In genomic region chr15:92880796-92881569, GRCh38 we compare ENCODE assay signal across 8 cellular contexts. TPM values are rescaled to one million over a fixed set of nuclear protein-coding genes. Genes with fewer than 3 reads are reported as not detected.
DNase-seq lines count a peak whose midpoint lies in the region; ATAC-seq, FAIRE-seq and TF ChIP-seq lines count a peak whose summit lies in the region.

No MANE protein-coding gene starts in this region.

- no peaks in the 10 kb centered on the region for H3K9me3 ChIP-seq in DND-41 (ENCODE audit: insufficient read depth, low read length, severe bottlenecking)
- H3K9me3 ChIP-seq in pancreas: no peaks in the 10 kb centered on the region

- ATAC-seq in DND-41 (ENCODE audit: insufficient read depth, low read depth) (0 out of 3 replicates have a peak, but pooled peaks have one; percentile 13), pancreas (peak; percentile 0 to 24 (median 12)), HG02759 (IDR thresholded peaks at IDR 0.05; ENCODE audit: unreplicated experiment) (no peak)

- H3K36me3 ChIP-seq in DND-41 (ENCODE audit: insufficient read depth, low read length) (peaks cover 27% of the 10 kb centered on the region), pancreas (peaks cover 0 to 3% (median 0%) of the 10 kb centered on the region in 3 donors)

- DNase-seq in DND-41: peak; percentile 47
- DNase-seq in OCI-M1 (lab: John Stamatoyannopoulos, UW): peak; percentile 83
- no peak for DNase-seq in epithelial cell of esophagus (ENCODE audit: low read depth)
- peak in 1 of 6 donors; percentile 52 for DNase-seq in pancreas
- DNase-seq in cerebellar nuclear complex (lab: John Stamatoyannopoulos, UW): no peak
- DNase-seq in GM12892 (ENCODE audit: insufficient read length): no peak
- DNase-seq in GM19240 (ENCODE audit: insufficient read length, low spot score): no peak

- peaks cover 50% of the 10 kb centered on the region for H3K79me2 ChIP-seq in DND-41 (ENCODE audit: insufficient read depth, low read length)

- H3K27ac ChIP-seq in DND-41 (ENCODE audit: low read length) (peak overlapping the region; percentile 98), pancreas (peak overlapping the region; percentile 85 to 96 (median 88))

- no peak for TF ChIP-seq POLR2A in GM12892 (IDR thresholded peaks at IDR 0.05; ENCODE audit: low read depth, low read length)

- H3K4me3 ChIP-seq in DND-41 (ENCODE audit: low read depth in 1 of 2, low read length in 2 of 2): peak overlapping the region; percentile 24 to 66; a peak in 3 of 4 replicates
- H3K4me3 ChIP-seq in epithelial cell of esophagus (ENCODE audit: low read length): peak overlapping the region; percentile 52
- H3K4me3 ChIP-seq in pancreas: peak overlapping the region in 2 of 4 donors; percentile 31 to 38

- intact Hi-C loops in pancreas (cut with DNase I): no loop called here

- H3K4me1 ChIP-seq in DND-41 (ENCODE audit: insufficient read depth, low read length): peaks cover 43% of the 10 kb centered on the region
- peaks cover 17 to 27% (median 24%) of the 10 kb centered on the region in 3 donors for H3K4me1 ChIP-seq in pancreas

- FAIRE-seq in pancreas (lab: Jason Lieb, UNC): peak; percentile 26
- no peak for FAIRE-seq in GM12892 (lab: Jason Lieb, UNC)

- H4K20me1 ChIP-seq in DND-41 (ENCODE audit: insufficient read depth, low read length): peaks cover 11% of the 10 kb centered on the region; the same call in 1 of the 2 replicates

- no peak for TF ChIP-seq CTCF in DND-41 (IDR thresholded peaks at IDR 0.05; ENCODE audit: borderline replicate concordance, extremely low read depth, low read length, poor library complexity, severe bottlenecking)
- TF ChIP-seq CTCF in epithelial cell of esophagus (IDR thresholded peaks at IDR 0.05; ENCODE audit: insufficient read depth, low read depth, low read length, missing control alignments): no peak
- TF ChIP-seq CTCF in pancreas (IDR thresholded peaks at IDR 0.05): no peak

- H3K9ac ChIP-seq in DND-41 (ENCODE audit: low read depth, low read length): peak overlapping the region; percentile 85

- WGBS in pancreas, 2 donors: 16 to 24% methylated on average over 4 of the region's 4 CpGs

- H3K27me3 ChIP-seq in DND-41 (ENCODE audit: insufficient read depth, low read length, poor library complexity): no peaks in the 10 kb centered on the region
- no peaks in the 10 kb centered on the region for H3K27me3 ChIP-seq in pancreas

- H3K4me2 ChIP-seq in DND-41 (ENCODE audit: insufficient read depth, low read length): peak overlapping the region; percentile 78

- peak overlapping the region; percentile 74 for H2AFZ ChIP-seq in DND-41 (ENCODE audit: low read depth, low read length)

RNA-seq across cellular contexts. Expression of gene CHD2, which starts 19.1 kb away (rescaled TPM):
- 10 to 100 TPM; 37.0 to 86.3 (median 50.1) TPM for total RNA-seq in pancreas
- polyA plus RNA-seq in pancreas: 10 to 100 TPM; 27.7 to 31.1 TPM
- 66.6 TPM for polyA plus RNA-seq in GM12892 (2012; ENCODE audit: missing spikeins)

Comparison
In these comparisons a context has a peak if more than half of its experiments do, and no peak if none do; other contexts are left out.
1. DNase-seq: peak in DND-41 (single experiment) and OCI-M1 (single experiment); none in epithelial cell of esophagus (single experiment), cerebellar nuclear complex (0 of 2), GM12892 (single experiment) and GM19240 (single experiment).